33 cellular contexts compared by ENCODE assay signal in the genomic region with DNA sequence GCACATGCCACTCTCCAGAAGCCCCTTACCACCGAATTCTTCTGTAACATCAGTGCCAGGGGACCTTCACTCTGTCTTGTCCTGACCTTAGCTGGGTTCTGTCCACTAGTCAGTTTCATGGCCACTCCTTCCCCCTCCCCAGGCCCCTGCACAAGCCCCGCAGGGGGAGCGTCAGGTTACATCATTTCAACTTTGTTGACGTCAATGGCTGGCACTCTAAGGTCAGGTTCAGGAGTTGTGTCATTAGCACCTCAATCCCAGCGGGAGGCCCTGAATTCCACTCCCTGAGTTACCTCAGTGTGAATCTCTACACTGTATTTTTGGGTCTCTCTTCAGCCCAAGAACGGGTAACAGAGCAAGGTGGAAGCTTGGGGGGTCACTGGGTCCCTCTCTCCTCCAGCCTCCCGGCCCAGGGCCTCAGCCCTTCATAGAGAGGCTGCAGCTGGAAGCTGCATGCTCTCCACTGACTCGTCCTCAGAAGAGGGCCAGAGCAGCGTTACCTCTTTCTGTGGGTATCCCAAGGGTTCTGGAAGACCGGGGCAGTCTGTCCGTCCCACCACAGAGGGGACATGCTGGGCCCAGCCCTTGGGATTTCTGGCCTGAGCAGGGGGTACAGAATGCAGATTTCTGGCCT. TPM values are rescaled to one million over a fixed set of nuclear protein-coding genes. Genes with fewer than 3 reads are reported as not detected.
"Had no signal": no experiment of that assay in that cellular context is flagged by ENCODE, and none has a peak within 500 bp of the region (broad histone marks: within the 10 kb centered on the region; RNA-seq: fewer than 3 reads in every experiment).

No MANE protein-coding gene starts in this region.

- H3K27ac ChIP-seq: gastrocnemius medialis, neural progenitor cell, prostate gland, right atrium auricular region, sigmoid colon, stomach, thyroid gland, vagina had no signal

- DNase-seq: cortex of kidney; effector memory CD8-positive, alpha-beta T cell; foreskin fibroblast; gastrocnemius medialis; head of caudate nucleus; immature natural killer cell; islet precursor cell; kidney glomerular epithelial cell; midbrain; naive thymus-derived CD4-positive, alpha-beta T cell; sigmoid colon; stimulated activated CD4-positive, alpha-beta T cell treated with anti-CD3 and anti-CD28 coated beads, Interleukin-2, amount 100 ng/mL, for 24 hours; stimulated activated CD4-positive, alpha-beta T cell treated with anti-CD3 and anti-CD28 coated beads, Interleukin-4, amount 100 ng/mL, for 24 hours; stimulated activated naive CD4-positive, alpha-beta T cell treated with Interleukin-2 at 50 U/mL for 16 hours; stomach; thyroid gland; trophoblast cell had no signal

- ATAC-seq: effector memory CD8-positive, alpha-beta T cell; gastrocnemius medialis; left lobe of liver; naive thymus-derived CD4-positive, alpha-beta T cell; stimulated activated effector memory CD8-positive, alpha-beta T cell treated with anti-CD3 and anti-CD28 coated beads, Interleukin-12 subunit alpha, Interleukin-12 subunit beta, amount 100 ng/mL, for 72 hours had no signal

- H3K36me3 Mint-ChIP-seq: immature natural killer cell; memory B cell; naive thymus-derived CD4-positive, alpha-beta T cell; neural progenitor cell; stimulated activated effector memory CD8-positive, alpha-beta T cell treated with anti-CD3 and anti-CD28 coated beads, Interleukin-12 subunit alpha, Interleukin-12 subunit beta, amount 100 ng/mL, for 72 hours had no signal

- H3K4me3 Mint-ChIP-seq: effector memory CD8-positive, alpha-beta T cell; immature natural killer cell; memory B cell; naive thymus-derived CD4-positive, alpha-beta T cell; nephron; neural progenitor cell; stimulated activated effector memory CD8-positive, alpha-beta T cell treated with anti-CD3 and anti-CD28 coated beads, Interleukin-12 subunit alpha, Interleukin-12 subunit beta, amount 100 ng/mL, for 72 hours had no signal

- H3K4me1 ChIP-seq: gastrocnemius medialis, prostate gland, sigmoid colon, stomach, vagina had no signal

- H3K27ac Mint-ChIP-seq: effector memory CD8-positive, alpha-beta T cell; immature natural killer cell; memory B cell; naive thymus-derived CD4-positive, alpha-beta T cell; nephron; neural progenitor cell; stimulated activated effector memory CD8-positive, alpha-beta T cell treated with anti-CD3 and anti-CD28 coated beads, Interleukin-12 subunit alpha, Interleukin-12 subunit beta, amount 100 ng/mL, for 72 hours had no signal

- H3K4me3 ChIP-seq: gastrocnemius medialis, lung, neural progenitor cell, prostate gland, right atrium auricular region, sigmoid colon, stomach, thyroid gland, vagina had no signal

- H3K27me3 ChIP-seq: neural progenitor cell, right atrium auricular region, sigmoid colon, thyroid gland, vagina had no signal

- H3K9ac ChIP-seq: neural progenitor cell had no signal

- H3K9me3 ChIP-seq: gastrocnemius medialis, prostate gland, right atrium auricular region, sigmoid colon, stomach, thyroid gland, vagina had no signal

- H3K4me1 Mint-ChIP-seq: immature natural killer cell; memory B cell; naive thymus-derived CD4-positive, alpha-beta T cell; stimulated activated effector memory CD8-positive, alpha-beta T cell treated with anti-CD3 and anti-CD28 coated beads, Interleukin-12 subunit alpha, Interleukin-12 subunit beta, amount 100 ng/mL, for 72 hours had no signal

- H3K9me3 Mint-ChIP-seq: effector memory CD8-positive, alpha-beta T cell; immature natural killer cell; memory B cell; naive thymus-derived CD4-positive, alpha-beta T cell; nephron; neural progenitor cell; stimulated activated effector memory CD8-positive, alpha-beta T cell treated with anti-CD3 and anti-CD28 coated beads, Interleukin-12 subunit alpha, Interleukin-12 subunit beta, amount 100 ng/mL, for 72 hours had no signal

- H3K36me3 ChIP-seq: gastrocnemius medialis, neural progenitor cell, prostate gland, right atrium auricular region, sigmoid colon, thyroid gland, vagina had no signal

RNA-seq across cellular contexts. Expression of gene USH1C, which starts 10.3 kb away (rescaled TPM):
- total RNA-seq: dermis microvascular lymphatic vessel endothelial cell; glomerular endothelial cell; naive thymus-derived CD4-positive, alpha-beta T cell; osteocyte; prostate gland; right atrium auricular region; skeletal muscle tissue; vagina had no signal
- polyA plus RNA-seq: immature natural killer cell; naive thymus-derived CD4-positive, alpha-beta T cell had no signal

RNA-seq across cellular contexts. Expression of gene OTOG, which starts 13.2 kb away (rescaled TPM):
- total RNA-seq: dermis microvascular lymphatic vessel endothelial cell; gastrocnemius medialis; glomerular endothelial cell; left lobe of liver; liver; naive thymus-derived CD4-positive, alpha-beta T cell; osteocyte; right atrium auricular region; stomach; subcutaneous adipose tissue; thyroid gland; vagina had no signal
- polyA plus RNA-seq: esophagus; immature natural killer cell; liver; lung; naive thymus-derived CD4-positive, alpha-beta T cell; stomach had no signal

RNA-seq across cellular contexts. Expression of gene ABCC8, which starts 57.3 kb away (rescaled TPM):
- total RNA-seq: dermis microvascular lymphatic vessel endothelial cell, glomerular endothelial cell, osteocyte had no signal
- polyA plus RNA-seq: immature natural killer cell; naive thymus-derived CD4-positive, alpha-beta T cell had no signal
